Comparison of ENCODE assay signal across 8 cellular contexts in genomic region chr15:68252925-68253534, GRCh38. TPM values are rescaled to one million over a fixed set of nuclear protein-coding genes. Genes with fewer than 3 reads are reported as not detected.
DNase-seq lines count a peak whose midpoint lies in the region; ATAC-seq and TF ChIP-seq lines count a peak whose summit lies in the region.

No MANE protein-coding gene starts in this region.

- H3K4me1 ChIP-seq in A673 (ENCODE audit: insufficient read depth, low read length, poor library complexity, severe bottlenecking) (peaks cover 4% of the 10 kb centered on the region), lung (ENCODE audit: control insufficient read depth in 2 of 2, insufficient read depth in 2 of 2, low read length in 2 of 2) (peaks cover 0 to 3% of the 10 kb centered on the region in 2 donors)

- H3K9me3 ChIP-seq in A673 (ENCODE audit: low read depth, low read length, poor library complexity, severe bottlenecking) = no peaks in the 10 kb centered on the region
- no peaks in the 10 kb centered on the region for H3K9me3 ChIP-seq in lung (ENCODE audit: control insufficient read depth in 2 of 2, insufficient read depth in 1 of 2, low read length in 1 of 2)

- H3K27ac ChIP-seq in A673 (ENCODE audit: low read depth, low read length, poor library complexity, severe bottlenecking) (no peak overlapping the region), lung (ENCODE audit: low read depth in 1 of 2, low read length in 1 of 2) (no peak overlapping the region)

- POLR2A ChIA-PET in A673 (lab: Charles Lee; ENCODE audit: low non-redundant PET) = interaction anchor here (0.5 to 0.6 kb wide), 2 partner anchors 43 to 570 kb away, joined by 5 to 16 read pairs; no protein-coding TSS in a partner anchor

- peak; percentile 93 for ATAC-seq in SK-N-SH treated with all-trans-retinoic acid at 6 μM for 48 hours
- ATAC-seq in lung (ENCODE audit: insufficient read depth, low FRiP score) = no peak
- no peak for ATAC-seq in HG02981 (IDR thresholded peaks at IDR 0.05; ENCODE audit: unreplicated experiment)
- ATAC-seq in HG03520 (IDR thresholded peaks at IDR 0.05; ENCODE audit: unreplicated experiment) = no peak

- DNase-seq in A673 (ENCODE audit: low spot score) (peak; percentile 86), GM06990 (ENCODE audit: extremely low read depth, insufficient read length) (peak; percentile 15), NCI-H146 treated with DMSO at 0.1 percent for 48 hours (lab: John Stamatoyannopoulos, UW; ENCODE audit: unreplicated experiment) (peak; percentile 51), dermis microvascular lymphatic vessel endothelial cell (ENCODE audit: low read depth in 2 of 2) (peak; percentile 74 to 82), lung (ENCODE audit: low spot score) (no peak)

- H3K27me3 ChIP-seq in A673 (replicated peaks; ENCODE audit: insufficient read depth, low read depth, low read length, poor library complexity) (no peaks in the 10 kb centered on the region), GM06990 (replicated peaks; ENCODE audit: control insufficient read depth, insufficient read depth, low read length) (no peaks in the 10 kb centered on the region), lung (ENCODE audit: control insufficient read depth, insufficient read depth) (no peaks in the 10 kb centered on the region)

- CTCF ChIA-PET in A673 (lab: Charles Lee) = interaction anchor here (0.6 to 1.4 kb wide), 10 partner anchors 9 to 672 kb away, joined by 3 to 30 read pairs (median 4); partner anchors contain the start of gene FEM1B

- intact Hi-C loops in A673 (cut with micrococcal nuclease; ENCODE audit: unreplicated experiment) = loop anchor here (1.0 to 2.0 kb wide), 2 partner anchors 54 to 130 kb away; no protein-coding TSS in a partner anchor

- TF ChIP-seq CTCF in A673 (conservative IDR thresholded peaks at IDR 0.05; ENCODE audit: low read depth, low read length) (peak; percentile 82), GM06990 (IDR thresholded peaks at IDR 0.05; ENCODE audit: insufficient read depth, low read length, poor library complexity, severe bottlenecking) (peak; percentile 86), lung (IDR thresholded peaks at IDR 0.05; ENCODE audit: control extremely low read depth, extremely low read depth) (peak; percentile 69)

- H3K4me3 ChIP-seq in A673 (ENCODE audit: low read depth, low read length, poor library complexity, severe bottlenecking) = no peak overlapping the region
- no peak overlapping the region for H3K4me3 ChIP-seq in GM06990 (replicated peaks; ENCODE audit: low read depth, low read length)
- H3K4me3 ChIP-seq in lung = no peak overlapping the region

- BruUV-seq in A673 (replicated peaks; lab: Mats Ljungman, UMichigan) = no TSS peak

- H3K36me3 ChIP-seq in A673 (ENCODE audit: insufficient read depth, low read length, poor library complexity, severe bottlenecking) (no peaks in the 10 kb centered on the region), GM06990 (ENCODE audit: control insufficient read depth, insufficient read depth, low read length) (no peaks in the 10 kb centered on the region), lung (ENCODE audit: control insufficient read depth in 2 of 2, insufficient read depth in 2 of 2, low read length in 2 of 2) (no peaks in the 10 kb centered on the region)

- WGBS in lung, 2 donors = 34 to 43% methylated on average over 7 of the region's 7 CpGs

TF ChIP-seq in SK-N-SH treated with all-trans-retinoic acid at 6 μM for 48 hours, 23 proteins besides CTCF, POLR2A, EP300 and RAD21:
- TF ChIP-seq PATZ1 (CRISPR knock-in tag; IDR thresholded peaks at IDR 0.05; ENCODE audit: borderline replicate concordance) (no peak), RARB (CRISPR knock-in tag; IDR thresholded peaks at IDR 0.05) (no peak), GLIS3 (CRISPR knock-in tag; IDR thresholded peaks at IDR 0.05) (no peak)

RNA-seq across cellular contexts. Expression of gene CLN6, which starts 23.5 kb away (rescaled TPM):
- 75.4 and 84.7 TPM in 2 replicates for total RNA-seq in A673 (2021)
- total RNA-seq in dermis microvascular lymphatic vessel endothelial cell = 9.8 and 13.4 TPM in 2 replicates
- total RNA-seq in lung = 10 to 100 TPM; 13.9 to 47.1 TPM
- 10 to 100 TPM; 37.4 to 48.9 TPM for polyA plus RNA-seq in lung

RNA-seq across cellular contexts. Expression of gene FEM1B, which starts 24.5 kb away (rescaled TPM):
- total RNA-seq in A673 (2021) = 44.6 and 47.3 TPM in 2 replicates
- 35.2 and 39.6 TPM in 2 replicates for total RNA-seq in dermis microvascular lymphatic vessel endothelial cell
- 10 to 100 TPM; 46.2 to 57.7 TPM for total RNA-seq in lung
- polyA plus RNA-seq in lung = 10 to 100 TPM in 1 of 2 donors, 1 to 10 TPM in 1; 8.1 to 14.8 TPM

RNA-seq across cellular contexts. Expression of gene CALML4, which starts 47.9 kb away (rescaled TPM):
- 9.1 and 13.8 TPM in 2 replicates for total RNA-seq in A673 (2021)
- 1.3 and 1.4 TPM in 2 replicates for total RNA-seq in dermis microvascular lymphatic vessel endothelial cell
- 10 to 100 TPM; 10.4 to 16.8 TPM for total RNA-seq in lung
- 10 to 100 TPM; 12.0 to 21.7 TPM for polyA plus RNA-seq in lung
